In genomic region chr5:149946118-149946517, GRCh38 we compare ENCODE assay signal across 21 cellular contexts. TPM values are rescaled to one million over a fixed set of nuclear protein-coding genes. Genes with fewer than 3 reads are reported as not detected.
DNase-seq lines count a peak whose midpoint lies in the region; ATAC-seq, FAIRE-seq and TF ChIP-seq lines count a peak whose summit lies in the region.
"Had no signal": no experiment of that assay in that cellular context is flagged by ENCODE, and none has a peak within 500 bp of the region (broad histone marks: within the 10 kb centered on the region; RNA-seq: fewer than 3 reads in every experiment).

No MANE protein-coding gene starts in this region.

- H3K79me2 ChIP-seq in mesendoderm (ENCODE audit: control insufficient read depth, insufficient read depth, low read length) = no peaks in the 10 kb centered on the region

- peak in 2 of 3 donors; percentile 77 to 81 for DNase-seq in Peyer's patch
- DNase-seq in mesendoderm = no peak
- no peak for DNase-seq in stimulated activated effector memory CD8-positive, alpha-beta T cell treated with anti-CD3 and anti-CD28 coated beads, Interleukin-12 subunit alpha, Interleukin-12 subunit beta, amount 100 ng/mL, for 72 hours (ENCODE audit: low spot score in 2 of 2)
- no peak for DNase-seq in CD4-positive, alpha-beta T cell
- DNase-seq in GM12891 (ENCODE audit: insufficient read length, low spot score) = no peak
- DNase-seq: AML-193; CD4-positive, alpha-beta memory T cell; DMS 273 treated with DMSO at 0.1 percent for 48 hours; DMS53; DND-41; EL; GM23248 had no signal

- H3K56ac ChIP-seq in mesendoderm (ENCODE audit: low read length) = no peak overlapping the region

- FAIRE-seq in GM12891 (lab: Jason Lieb, UNC) = no peak
- FAIRE-seq: A204.1, GM12878, GM18507 had no signal

- H3K23ac ChIP-seq in mesendoderm (ENCODE audit: low read length) = peak overlapping the region; percentile 52

- no peak overlapping the region for H2BK5ac ChIP-seq in mesendoderm (ENCODE audit: low read length)

- POLR2A ChIA-PET in CD4-positive, alpha-beta T cell (lab: Charles Lee) = interaction anchor here (1.1 kb wide), 1 partner anchor 14 kb away, joined by 3 read pairs; the partner anchor contains the start of gene SLC26A2

- TF ChIP-seq CTCF in Peyer's patch (IDR thresholded peaks at IDR 0.05) = no peak
- no peak for TF ChIP-seq CTCF in CD4-positive, alpha-beta T cell (IDR thresholded peaks at IDR 0.05)

- intact Hi-C loops in CD4-positive, alpha-beta T cell (cut with DNase I, micrococcal nuclease) = no loop called here

- H3K4me1 Mint-ChIP-seq in stimulated activated effector memory CD8-positive, alpha-beta T cell treated with anti-CD3 and anti-CD28 coated beads, Interleukin-12 subunit alpha, Interleukin-12 subunit beta, amount 100 ng/mL, for 72 hours = no peaks in the 10 kb centered on the region
- no peaks in the 10 kb centered on the region for H3K4me1 Mint-ChIP-seq in CD4-positive, alpha-beta T cell (ENCODE audit: low read depth)
- H3K4me1 Mint-ChIP-seq: CD4-positive, alpha-beta memory T cell had no signal

- H3K27me3 Mint-ChIP-seq in CD4-positive, alpha-beta T cell = peaks cover 6% of the 10 kb centered on the region

- no peak overlapping the region for H3K4ac ChIP-seq in mesendoderm (ENCODE audit: low read depth, low read length)

- TF ChIP-seq POLR2A in Peyer's patch (IDR thresholded peaks at IDR 0.05) (no peak), GM12891 (IDR thresholded peaks at IDR 0.05; ENCODE audit: low read depth, low read length) (no peak)

- no peak overlapping the region for H4K8ac ChIP-seq in mesendoderm (ENCODE audit: low read depth, low read length)

- CTCF ChIA-PET in CD4-positive, alpha-beta T cell (lab: Charles Lee) = no interaction called here

- no peak overlapping the region for H3K4me3 Mint-ChIP-seq in stimulated activated effector memory CD8-positive, alpha-beta T cell treated with anti-CD3 and anti-CD28 coated beads, Interleukin-12 subunit alpha, Interleukin-12 subunit beta, amount 100 ng/mL, for 72 hours
- H3K4me3 Mint-ChIP-seq in CD4-positive, alpha-beta T cell = no peak overlapping the region
- H3K4me3 Mint-ChIP-seq: CD4-positive, alpha-beta memory T cell had no signal

- H3K9me3 ChIP-seq in Peyer's patch = no peaks in the 10 kb centered on the region
- H3K9me3 ChIP-seq in CD4-positive, alpha-beta T cell (ENCODE audit: control insufficient read depth, low read length) = no peaks in the 10 kb centered on the region
- H3K9me3 ChIP-seq: HAP-1 had no signal

- H3K79me1 ChIP-seq in mesendoderm (ENCODE audit: low read length) = no peaks in the 10 kb centered on the region

- H2BK15ac ChIP-seq in mesendoderm (replicated peaks; ENCODE audit: low read depth) = no peak overlapping the region

- no peak overlapping the region for H3K9ac ChIP-seq in mesendoderm (ENCODE audit: low read length)
- H3K9ac ChIP-seq: GM23248 had no signal

- peak overlapping the region in 3 of 4 donors; percentile 14 to 71 (median 70) for H3K27ac ChIP-seq in Peyer's patch
- no peak overlapping the region for H3K27ac ChIP-seq in mesendoderm (ENCODE audit: low read depth, low read length)
- H3K27ac ChIP-seq in CD4-positive, alpha-beta T cell (ENCODE audit: low read depth, low read length) = no peak overlapping the region
- H3K27ac ChIP-seq: C4-2B, GM23248 had no signal

- H3K18ac ChIP-seq in mesendoderm (ENCODE audit: low read length) = no peak overlapping the region

- ATAC-seq in stimulated activated effector memory CD8-positive, alpha-beta T cell treated with anti-CD3 and anti-CD28 coated beads, Interleukin-12 subunit alpha, Interleukin-12 subunit beta, amount 100 ng/mL, for 72 hours = no peak
- ATAC-seq in CD4-positive, alpha-beta T cell (ENCODE audit: poor library complexity) = no peak
- ATAC-seq in HG02938 (IDR thresholded peaks at IDR 0.05; ENCODE audit: unreplicated experiment) = no peak
- ATAC-seq: GM12878 had no signal

- H3K4me2 ChIP-seq in mesendoderm (ENCODE audit: low read length) = no peak overlapping the region

- no peak overlapping the region for H3K4me3 ChIP-seq in Peyer's patch
- H3K4me3 ChIP-seq in mesendoderm (ENCODE audit: low read length) = no peak overlapping the region
- H3K4me3 ChIP-seq: GM12878, GM23248, HAP-1 had no signal

- H3K36me3 ChIP-seq in Peyer's patch (no peaks in the 10 kb centered on the region), mesendoderm (ENCODE audit: control insufficient read depth, insufficient read depth, low read length) (no peaks in the 10 kb centered on the region)
- H3K36me3 ChIP-seq: HAP-1 had no signal

- H3K9me3 Mint-ChIP-seq in stimulated activated effector memory CD8-positive, alpha-beta T cell treated with anti-CD3 and anti-CD28 coated beads, Interleukin-12 subunit alpha, Interleukin-12 subunit beta, amount 100 ng/mL, for 72 hours = no peaks in the 10 kb centered on the region
- H3K9me3 Mint-ChIP-seq in CD4-positive, alpha-beta T cell = no peaks in the 10 kb centered on the region
- H3K9me3 Mint-ChIP-seq: CD4-positive, alpha-beta memory T cell had no signal

- peak overlapping the region; percentile 23 for H3K27ac Mint-ChIP-seq in stimulated activated effector memory CD8-positive, alpha-beta T cell treated with anti-CD3 and anti-CD28 coated beads, Interleukin-12 subunit alpha, Interleukin-12 subunit beta, amount 100 ng/mL, for 72 hours
- H3K27ac Mint-ChIP-seq in CD4-positive, alpha-beta T cell = no peak overlapping the region
- H3K27ac Mint-ChIP-seq: CD4-positive, alpha-beta memory T cell had no signal

- no CpG with 5 or more reads among the region's 3 CpGs for WGBS in mesendoderm (ENCODE audit: extremely low coverage, insufficient coverage, low lambda C conversion rate)

- no peak overlapping the region for H2AK5ac ChIP-seq in mesendoderm (ENCODE audit: low read length)

- no peaks in the 10 kb centered on the region for H3K36me3 Mint-ChIP-seq in stimulated activated effector memory CD8-positive, alpha-beta T cell treated with anti-CD3 and anti-CD28 coated beads, Interleukin-12 subunit alpha, Interleukin-12 subunit beta, amount 100 ng/mL, for 72 hours
- no peaks in the 10 kb centered on the region for H3K36me3 Mint-ChIP-seq in CD4-positive, alpha-beta T cell (ENCODE audit: low read depth)
- H3K36me3 Mint-ChIP-seq: CD4-positive, alpha-beta memory T cell had no signal

- H3K27me3 ChIP-seq in Peyer's patch (no peaks in the 10 kb centered on the region), mesendoderm (ENCODE audit: insufficient read depth, low read length, poor library complexity) (no peaks in the 10 kb centered on the region)
- H3K27me3 ChIP-seq in CD4-positive, alpha-beta T cell (ENCODE audit: control insufficient read depth, insufficient read depth, low read length) = no peaks in the 10 kb centered on the region

- peaks cover 0 to 25% (median 4%) of the 10 kb centered on the region in 4 donors for H3K4me1 ChIP-seq in Peyer's patch
- H3K4me1 ChIP-seq in mesendoderm (ENCODE audit: control insufficient read depth, low read depth, low read length) = peaks cover 2% of the 10 kb centered on the region
- H3K4me1 ChIP-seq: HAP-1 had no signal

- H4K5ac ChIP-seq in mesendoderm (ENCODE audit: low read length) = no peak overlapping the region

- no peak overlapping the region for H2BK120ac ChIP-seq in mesendoderm (ENCODE audit: low read depth, low read length)

TF ChIP-seq in GM12891, 5 proteins besides CTCF, POLR2A, EP300 and RAD21:
- TF ChIP-seq SPI1 (IDR thresholded peaks at IDR 0.05; ENCODE audit: low read depth, low read length) (no peak), POLR2AphosphoS5 (IDR thresholded peaks at IDR 0.05; ENCODE audit: low read depth, low read length) (no peak), POU2F2 (IDR thresholded peaks at IDR 0.05; ENCODE audit: low read depth, low read length) (no peak), PAX5 (IDR thresholded peaks at IDR 0.05; ENCODE audit: insufficient read depth, low read length, severe bottlenecking) (no peak), TAF1 (IDR thresholded peaks at IDR 0.05; ENCODE audit: low read depth, low read length) (no peak)
TF ChIP-seq in GM12891: peak in this region for 0.

RNA-seq across cellular contexts. Expression of gene PDE6A, which starts 1.5 kb away (rescaled TPM):
- total RNA-seq in Peyer's patch = not detected
- polyA plus RNA-seq in mesendoderm (2013, experiment 1 of 2) = under 0.01 TPM
- polyA plus RNA-seq in mesendoderm (2013, experiment 2 of 2) = not detected
- not detected for total RNA-seq in CD4-positive, alpha-beta T cell
- 0.03 TPM for polyA plus RNA-seq in GM12891 (2012; ENCODE audit: low read depth, missing spikeins)
- total RNA-seq: CD4-positive, alpha-beta memory T cell; G401; GM12878; GM23248; HT-29 had no signal
- polyA plus RNA-seq: BJ; CD4-positive, alpha-beta memory T cell; GM23248 had no signal

RNA-seq across cellular contexts. Expression of gene SLC26A2, which starts 14.4 kb away (rescaled TPM):
- total RNA-seq in Peyer's patch = 10 to 100 TPM in 3 of 4 donors, 1 to 10 TPM in 1; 7.4 to 87.4 (median 52.1) TPM
- polyA plus RNA-seq in mesendoderm (2013, experiment 1 of 2) = 5.2 TPM
- polyA plus RNA-seq in mesendoderm (2013, experiment 2 of 2) = 5.2 TPM
- total RNA-seq in CD4-positive, alpha-beta T cell = 1 to 10 TPM; 2.8 to 4.2 TPM
- 0.89 TPM for polyA plus RNA-seq in GM12891 (2012; ENCODE audit: low read depth, missing spikeins)

RNA-seq across cellular contexts. Expression of gene TIGD6, which starts 54.3 kb away (rescaled TPM):
- total RNA-seq in Peyer's patch = 1 to 10 TPM; 1.2 to 4.5 (median 2.7) TPM
- 2.3 TPM for polyA plus RNA-seq in mesendoderm (2013, experiment 1 of 2)
- polyA plus RNA-seq in mesendoderm (2013, experiment 2 of 2) = 2.1 TPM
- 1 to 10 TPM; 1.0 to 1.4 TPM for total RNA-seq in CD4-positive, alpha-beta T cell
- polyA plus RNA-seq in GM12891 (2012; ENCODE audit: low read depth, missing spikeins) = 2.4 TPM

RNA-seq across cellular contexts. Expression of gene HMGXB3, which starts 54.4 kb away (rescaled TPM):
- 10 to 100 TPM; 24.3 to 45.0 (median 41.4) TPM for total RNA-seq in Peyer's patch
- polyA plus RNA-seq in mesendoderm (2013, experiment 1 of 2) = 14.9 TPM
- polyA plus RNA-seq in mesendoderm (2013, experiment 2 of 2) = 14.5 TPM
- total RNA-seq in CD4-positive, alpha-beta T cell = 10 to 100 TPM; 27.4 to 29.3 TPM
- polyA plus RNA-seq in GM12891 (2012; ENCODE audit: low read depth, missing spikeins) = 19.3 TPM

Comparison
In these comparisons a context has a peak if more than half of its experiments do, and no peak if none do; other contexts are left out.
1. DNase-seq: peak in Peyer's patch (2 of 3); none in mesendoderm (single experiment), stimulated activated effector memory CD8-positive, alpha-beta T cell treated with anti-CD3 and anti-CD28 coated beads, Interleukin-12 subunit alpha, Interleukin-12 subunit beta, amount 100 ng/mL, for 72 hours (0 of 2), CD4-positive, alpha-beta T cell (0 of 10) and GM12891 (single experiment).
2. H3K27ac ChIP-seq: peak in Peyer's patch (3 of 4); none in mesendoderm (single experiment) and CD4-positive, alpha-beta T cell (single experiment).